Comparison of ENCODE assay signal across 8 cellular contexts in the genomic region with DNA sequence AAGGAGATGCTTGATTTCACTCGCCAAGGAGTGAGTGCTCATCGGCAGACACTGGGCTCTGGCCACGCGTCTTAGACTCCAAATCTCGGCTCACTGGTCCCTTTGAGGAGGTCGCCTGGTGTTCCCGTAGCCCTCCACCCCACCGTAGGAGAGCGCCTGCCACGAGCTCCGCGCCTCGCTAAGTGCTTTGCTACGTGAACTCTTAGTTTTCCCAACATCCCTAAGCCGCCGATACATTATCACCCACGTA. TPM values are rescaled to one million over a fixed set of nuclear protein-coding genes. Genes with fewer than 3 reads are reported as not detected.
DNase-seq lines count a peak whose midpoint lies in the region; ATAC-seq and TF ChIP-seq lines count a peak whose summit lies in the region.

No MANE protein-coding gene starts in this region.

- H3K4me1 ChIP-seq in breast epithelium (peaks cover 0 to 9% of the 10 kb centered on the region in 2 donors), mesendoderm (ENCODE audit: control insufficient read depth, low read depth, low read length) (peaks cover 10% of the 10 kb centered on the region)

- H3K4me3 ChIP-seq in breast epithelium (peak overlapping the region; percentile 32 to 65 (median 47)), mesendoderm (ENCODE audit: low read length) (peak overlapping the region; percentile 36)

- peak overlapping the region; percentile 93 for H3K18ac ChIP-seq in mesendoderm (ENCODE audit: low read length)

- H3K9ac ChIP-seq in mesendoderm (ENCODE audit: low read length): peak overlapping the region; percentile 53

- no peak for ATAC-seq in HG02973 (IDR thresholded peaks at IDR 0.05; ENCODE audit: unreplicated experiment)
- no peak for ATAC-seq in HG03460 (IDR thresholded peaks at IDR 0.05; ENCODE audit: unreplicated experiment)

- TF ChIP-seq POLR2A in breast epithelium (IDR thresholded peaks at IDR 0.05): no peak

- H4K5ac ChIP-seq in mesendoderm (ENCODE audit: low read length): no peak overlapping the region

- peak overlapping the region; percentile 32 for H3K23ac ChIP-seq in mesendoderm (ENCODE audit: low read length)

- no peak overlapping the region for H2AK5ac ChIP-seq in mesendoderm (ENCODE audit: low read length)

- peaks cover 2% of the 10 kb centered on the region for H3K79me1 ChIP-seq in mesendoderm (ENCODE audit: low read length)

- intact Hi-C loops in breast epithelium (cut with DNase I; ENCODE audit: low total_unique reads): no loop called here

- H2BK15ac ChIP-seq in mesendoderm (replicated peaks; ENCODE audit: low read depth): no peak overlapping the region

- no peak overlapping the region for H4K8ac ChIP-seq in mesendoderm (ENCODE audit: low read depth, low read length)

- H3K4me2 ChIP-seq in mesendoderm (ENCODE audit: low read length): peak overlapping the region; percentile 88

- no peak for TF ChIP-seq CTCF in breast epithelium (IDR thresholded peaks at IDR 0.05)

- peaks cover 0 to 21% of the 10 kb centered on the region in 2 donors for H3K27me3 ChIP-seq in breast epithelium
- H3K27me3 ChIP-seq in mesendoderm (ENCODE audit: insufficient read depth, low read length, poor library complexity): no peaks in the 10 kb centered on the region

- no peak overlapping the region for H3K4ac ChIP-seq in mesendoderm (ENCODE audit: low read depth, low read length)

- H3K27ac ChIP-seq in breast epithelium: no peak overlapping the region
- no peak overlapping the region for H3K27ac ChIP-seq in mesendoderm (ENCODE audit: low read depth, low read length)

- H2BK120ac ChIP-seq in mesendoderm (ENCODE audit: low read depth, low read length): no peak overlapping the region

- H3K56ac ChIP-seq in mesendoderm (ENCODE audit: low read length): peak overlapping the region; percentile 83

- no peaks in the 10 kb centered on the region for H3K36me3 ChIP-seq in breast epithelium
- H3K36me3 ChIP-seq in mesendoderm (ENCODE audit: control insufficient read depth, insufficient read depth, low read length): no peaks in the 10 kb centered on the region

- no peaks in the 10 kb centered on the region for H3K9me3 ChIP-seq in breast epithelium

- whole genome bisulfite sequencing in mesendoderm (ENCODE audit: extremely low coverage, insufficient coverage, low lambda C conversion rate): no CpG with 5 or more reads among the region's 17 CpGs

- DNase-seq in stimulated activated CD4-positive, alpha-beta T cell treated with anti-CD3 and anti-CD28 coated beads, Interleukin-15, amount 100 ng/mL, for 24 hours: peak; percentile 7
- no peak for DNase-seq in stimulated activated CD4-positive, alpha-beta T cell treated with anti-CD3 and anti-CD28 coated beads, Interleukin-4, amount 100 ng/mL, for 1 hour
- no peak for DNase-seq in breast epithelium (ENCODE audit: low spot score in 2 of 2)
- no peak for DNase-seq in mesendoderm
- DNase-seq in GDM1 (lab: John Stamatoyannopoulos, UW): no peak
- DNase-seq in dedifferentiated amniotic fluid mesenchymal stem cell (ENCODE audit: extremely low spot score): no peak

- H3K79me2 ChIP-seq in mesendoderm (ENCODE audit: control insufficient read depth, insufficient read depth, low read length): peaks cover 12% of the 10 kb centered on the region

- peak overlapping the region; percentile 25 for H2BK5ac ChIP-seq in mesendoderm (ENCODE audit: low read length)

RNA-seq across cellular contexts. Expression of a gene that starts 0.8 kb away (rescaled TPM):
- 1 to 10 TPM in 1 of 3 donors, under 1 TPM in 2; 0.16 to 1.6 (median 0.44) TPM for total RNA-seq in breast epithelium
- 13.0 TPM for polyA plus RNA-seq in mesendoderm (2013, experiment 1 of 2)
- 14.1 TPM for polyA plus RNA-seq in mesendoderm (2013, experiment 2 of 2)
